12 cellular contexts compared by ENCODE assay signal in the genomic region with DNA sequence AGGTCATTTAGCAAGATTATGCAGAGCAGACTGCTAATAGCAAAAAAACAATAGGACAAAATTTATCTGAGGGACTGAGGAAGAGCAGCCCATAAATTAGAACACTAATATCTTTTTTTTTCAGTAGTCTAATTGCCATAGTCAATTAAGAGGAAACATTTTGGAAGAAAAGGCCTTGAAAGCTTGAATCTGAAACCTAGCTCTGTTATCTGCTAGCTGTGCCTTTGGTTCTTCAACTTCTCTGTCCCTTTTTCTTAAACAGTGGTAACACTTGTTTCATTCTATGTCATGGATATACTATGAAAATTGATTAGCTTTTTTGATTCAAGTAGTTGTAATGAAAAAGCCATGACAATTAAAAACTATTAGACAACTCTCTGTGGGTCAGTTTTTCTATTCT. TPM values are rescaled to one million over a fixed set of nuclear protein-coding genes. Genes with fewer than 3 reads are reported as not detected.
DNase-seq lines count a peak whose midpoint lies in the region; ATAC-seq and TF ChIP-seq lines count a peak whose summit lies in the region.
"Had no signal": no experiment of that assay in that cellular context is flagged by ENCODE, and none has a peak within 500 bp of the region (broad histone marks: within the 10 kb centered on the region; RNA-seq: fewer than 3 reads in every experiment).

No MANE protein-coding gene starts in this region.

- H2BK12ac ChIP-seq in mesenchymal stem cell (ENCODE audit: low read length in 2 of 2) = no peak overlapping the region

- no peak overlapping the region for H4K91ac ChIP-seq in mesenchymal stem cell (ENCODE audit: low read length)

- H3K9ac ChIP-seq in mesenchymal stem cell (ENCODE audit: low read length) = peak overlapping the region; percentile 99

- H3K9me3 ChIP-seq in CD4-positive, CD25-positive, alpha-beta regulatory T cell (ENCODE audit: control insufficient read depth in 2 of 2, low read length in 2 of 2) = no peaks in the 10 kb centered on the region
- H3K9me3 ChIP-seq in mesenchymal stem cell (ENCODE audit: control insufficient read depth, low read length) (no peaks in the 10 kb centered on the region), esophagus muscularis mucosa (no peaks in the 10 kb centered on the region), sigmoid colon (no peaks in the 10 kb centered on the region)
- H3K9me3 ChIP-seq: lower lobe of right lung, right atrium auricular region had no signal

- no peak for DNase-seq in CD4-positive, CD25-positive, alpha-beta regulatory T cell
- DNase-seq in HFF-Myc (ENCODE audit: extremely low read depth, low read depth) (no peak), mesenchymal stem cell (no peak), NCI-H446 treated with DMSO at 0.1 percent for 48 hours (lab: John Stamatoyannopoulos, UW) (no peak), esophagus muscularis mucosa (ENCODE audit: extremely low spot score) (no peak), sigmoid colon (no peak)
- DNase-seq: cortex of kidney, lower lobe of right lung, NCI-H1436 treated with DMSO at 0.1 percent for 48 hours had no signal

- H3K23ac ChIP-seq in mesenchymal stem cell (ENCODE audit: low read length in 2 of 2) = no peak overlapping the region

- no peak overlapping the region for H3K4ac ChIP-seq in mesenchymal stem cell (ENCODE audit: low read depth in 1 of 2, low read length in 2 of 2)

- no peak overlapping the region for H2BK5ac ChIP-seq in mesenchymal stem cell (ENCODE audit: low read depth, low read length, poor library complexity, severe bottlenecking)

- no peak overlapping the region for H2AK5ac ChIP-seq in mesenchymal stem cell (ENCODE audit: low read length, severe bottlenecking)

- no peak overlapping the region for H2BK120ac ChIP-seq in mesenchymal stem cell (ENCODE audit: low read depth, low read length)

- H3K36me3 ChIP-seq in CD4-positive, CD25-positive, alpha-beta regulatory T cell (ENCODE audit: control insufficient read depth, insufficient read depth, low read length) = no peaks in the 10 kb centered on the region
- no peaks in the 10 kb centered on the region for H3K36me3 ChIP-seq in mesenchymal stem cell (ENCODE audit: control insufficient read depth in 1 of 2, insufficient read depth in 2 of 2, low read depth in 1 of 2, low read length in 2 of 2)
- no peaks in the 10 kb centered on the region for H3K36me3 ChIP-seq in esophagus muscularis mucosa
- no peaks in the 10 kb centered on the region for H3K36me3 ChIP-seq in sigmoid colon
- H3K36me3 ChIP-seq: lower lobe of right lung, right atrium auricular region had no signal

- no peak overlapping the region for H3K18ac ChIP-seq in mesenchymal stem cell (ENCODE audit: low read depth in 1 of 2, low read length in 2 of 2)

- peaks cover 12% of the 10 kb centered on the region for H3K79me1 ChIP-seq in mesenchymal stem cell (replicated peaks; ENCODE audit: low read length, poor library complexity, severe bottlenecking)

- peaks cover 42 to 61% (median 52%) of the 10 kb centered on the region in 4 donors for H3K4me1 Mint-ChIP-seq in CD4-positive, CD25-positive, alpha-beta regulatory T cell
- peaks cover 28% of the 10 kb centered on the region for H3K4me1 Mint-ChIP-seq in activated T-helper 17 cell treated with anti-CD3 and anti-CD28 coated beads, Interleukin-2, amount 50 U/mL, for 72 hours

- ATAC-seq in CD4-positive, CD25-positive, alpha-beta regulatory T cell (ENCODE audit: low read depth in 2 of 2) = no peak
- ATAC-seq in activated T-helper 17 cell treated with anti-CD3 and anti-CD28 coated beads, Interleukin-2, amount 50 U/mL, for 72 hours (replicated peaks) = no peak
- ATAC-seq in HG03571 (IDR thresholded peaks at IDR 0.05; ENCODE audit: unreplicated experiment) = no peak
- ATAC-seq: lower lobe of right lung had no signal

- H3K14ac ChIP-seq in mesenchymal stem cell (ENCODE audit: low read length in 2 of 2) = no peak overlapping the region

- peak overlapping the region; percentile 93 to 98 (median 96) for H3K4me3 Mint-ChIP-seq in CD4-positive, CD25-positive, alpha-beta regulatory T cell
- peak overlapping the region; percentile 98 for H3K4me3 Mint-ChIP-seq in activated T-helper 17 cell treated with anti-CD3 and anti-CD28 coated beads, Interleukin-2, amount 50 U/mL, for 72 hours

- H3K4me2 ChIP-seq in mesenchymal stem cell (ENCODE audit: low read length, poor library complexity, severe bottlenecking) = no peak overlapping the region

- TF ChIP-seq CTCF in HFF-Myc (IDR thresholded peaks at IDR 0.05; ENCODE audit: low read depth, low read length, missing control alignments) (no peak), esophagus muscularis mucosa (IDR thresholded peaks at IDR 0.05) (no peak), sigmoid colon (IDR thresholded peaks at IDR 0.05) (no peak)

- H2AFZ ChIP-seq in mesenchymal stem cell (ENCODE audit: low read depth, low read length) = no peak overlapping the region

- H2BK15ac ChIP-seq in mesenchymal stem cell (ENCODE audit: low read depth, poor library complexity, severe bottlenecking) = no peak overlapping the region

- peaks cover 38% of the 10 kb centered on the region for H3K4me1 ChIP-seq in CD4-positive, CD25-positive, alpha-beta regulatory T cell (ENCODE audit: control insufficient read depth, insufficient read depth, low read length, poor library complexity, severe bottlenecking)
- H3K4me1 ChIP-seq in mesenchymal stem cell (ENCODE audit: control insufficient read depth, insufficient read depth, low read depth, low read length) (peaks cover 2% of the 10 kb centered on the region), esophagus muscularis mucosa (peaks cover 17 to 30% (median 22%) of the 10 kb centered on the region in 4 donors), sigmoid colon (peaks cover 0 to 35% (median 19%) of the 10 kb centered on the region in 4 donors)

- TF ChIP-seq POLR2A in esophagus muscularis mucosa (IDR thresholded peaks at IDR 0.05; ENCODE audit: low read depth) = no peak
- no peak for TF ChIP-seq POLR2A in sigmoid colon (IDR thresholded peaks at IDR 0.05)

- H3K36me3 Mint-ChIP-seq in CD4-positive, CD25-positive, alpha-beta regulatory T cell = peaks cover 7% of the 10 kb centered on the region
- peaks cover 20% of the 10 kb centered on the region for H3K36me3 Mint-ChIP-seq in activated T-helper 17 cell treated with anti-CD3 and anti-CD28 coated beads, Interleukin-2, amount 50 U/mL, for 72 hours (ENCODE audit: low read depth)

- peaks cover 2% of the 10 kb centered on the region for H3K27me3 ChIP-seq in CD4-positive, CD25-positive, alpha-beta regulatory T cell (ENCODE audit: control insufficient read depth, insufficient read depth, low read length)
- no peaks in the 10 kb centered on the region for H3K27me3 ChIP-seq in mesenchymal stem cell (ENCODE audit: control insufficient read depth in 1 of 2, insufficient read depth in 1 of 2, low read length in 2 of 2)
- no peaks in the 10 kb centered on the region for H3K27me3 ChIP-seq in esophagus muscularis mucosa
- H3K27me3 ChIP-seq in sigmoid colon = no peaks in the 10 kb centered on the region
- H3K27me3 ChIP-seq: right atrium auricular region had no signal

- intact Hi-C loops in esophagus muscularis mucosa (cut with DNase I) = no loop called here
- intact Hi-C loops in sigmoid colon (cut with DNase I) = loop anchor here (5.0 kb wide), 2 partner anchors 129 to 426 kb away; a partner anchor contains a TSS

- no peaks in the 10 kb centered on the region for H3K9me3 Mint-ChIP-seq in CD4-positive, CD25-positive, alpha-beta regulatory T cell
- no peaks in the 10 kb centered on the region for H3K9me3 Mint-ChIP-seq in activated T-helper 17 cell treated with anti-CD3 and anti-CD28 coated beads, Interleukin-2, amount 50 U/mL, for 72 hours

- peak overlapping the region in 2 of 3 donors; percentile 29 to 97 for H3K27ac Mint-ChIP-seq in CD4-positive, CD25-positive, alpha-beta regulatory T cell
- peak overlapping the region; percentile 97 for H3K27ac Mint-ChIP-seq in activated T-helper 17 cell treated with anti-CD3 and anti-CD28 coated beads, Interleukin-2, amount 50 U/mL, for 72 hours

- H3K27me3 Mint-ChIP-seq in CD4-positive, CD25-positive, alpha-beta regulatory T cell = no peaks in the 10 kb centered on the region
- H3K27me3 Mint-ChIP-seq in activated T-helper 17 cell treated with anti-CD3 and anti-CD28 coated beads, Interleukin-2, amount 50 U/mL, for 72 hours = no peaks in the 10 kb centered on the region

- H4K8ac ChIP-seq in mesenchymal stem cell (ENCODE audit: low read length) = no peak overlapping the region

- H3K4me3 ChIP-seq in CD4-positive, CD25-positive, alpha-beta regulatory T cell (ENCODE audit: low read depth, low read length) = peak overlapping the region; percentile 93
- H3K4me3 ChIP-seq in HFF-Myc (replicated peaks; ENCODE audit: low read depth, low read length) = peak overlapping the region; percentile 62; the same call in 1 of the 2 replicates
- peak overlapping the region in 1 of 2 experiments; percentile 97 for H3K4me3 ChIP-seq in mesenchymal stem cell (ENCODE audit: insufficient read depth in 1 of 2, low read depth in 1 of 2, low read length in 2 of 2)
- H3K4me3 ChIP-seq in esophagus muscularis mucosa = no peak overlapping the region
- H3K4me3 ChIP-seq in sigmoid colon = no peak overlapping the region

- no peak for TF ChIP-seq EP300 in esophagus muscularis mucosa (IDR thresholded peaks at IDR 0.05)
- no peak for TF ChIP-seq EP300 in sigmoid colon (IDR thresholded peaks at IDR 0.05)

- H3K27ac ChIP-seq in CD4-positive, CD25-positive, alpha-beta regulatory T cell (ENCODE audit: insufficient read depth, low read length, poor library complexity, severe bottlenecking) = no peak overlapping the region
- H3K27ac ChIP-seq in mesenchymal stem cell (ENCODE audit: low read length, poor library complexity, severe bottlenecking) = no peak overlapping the region
- H3K27ac ChIP-seq in esophagus muscularis mucosa (replicated peaks in 1 of 4) = no peak overlapping the region
- H3K27ac ChIP-seq in sigmoid colon = no peak overlapping the region
- H3K27ac ChIP-seq: lower lobe of right lung, right atrium auricular region had no signal

RNA-seq across cellular contexts. Expression of a gene that starts 1.7 kb away (rescaled TPM):
- total RNA-seq in CD4-positive, CD25-positive, alpha-beta regulatory T cell = 38.3 TPM
- polyA plus RNA-seq in CD4-positive, CD25-positive, alpha-beta regulatory T cell = 10 to 100 TPM in 3 of 4 donors, 1 to 10 TPM in 1; 9.7 to 16.2 (median 11.8) TPM
- 10 to 100 TPM; 22.6 to 42.6 TPM for total RNA-seq in activated T-helper 17 cell treated with anti-CD3 and anti-CD28 coated beads, Interleukin-2, amount 50 U/mL, for 72 hours
- 10.0 TPM for polyA plus RNA-seq in mesenchymal stem cell (2013, experiment 1 of 2)
- polyA plus RNA-seq in mesenchymal stem cell (2013, experiment 2 of 2) = 11.1 TPM
- 10 to 100 TPM in 3 of 4 donors, 1 to 10 TPM in 1; 9.5 to 16.6 (median 13.3) TPM for total RNA-seq in esophagus muscularis mucosa
- total RNA-seq in sigmoid colon = 10 to 100 TPM; 15.2 to 26.1 (median 19.8) TPM
- 10 to 100 TPM in 1 of 3 donors, 1 to 10 TPM in 2; 3.0 to 11.9 (median 4.6) TPM for polyA plus RNA-seq in sigmoid colon

RNA-seq across cellular contexts. Expression of a gene that starts 19.4 kb away (rescaled TPM):
- 1.2 TPM for total RNA-seq in CD4-positive, CD25-positive, alpha-beta regulatory T cell
- polyA plus RNA-seq in CD4-positive, CD25-positive, alpha-beta regulatory T cell = 1 to 10 TPM in 3 of 4 donors, under 1 TPM in 1; 1.00 to 4.7 (median 2.9) TPM
- total RNA-seq in activated T-helper 17 cell treated with anti-CD3 and anti-CD28 coated beads, Interleukin-2, amount 50 U/mL, for 72 hours = 1 to 10 TPM; 1.5 to 5.4 TPM
- polyA plus RNA-seq in mesenchymal stem cell (2013, experiment 1 of 2) = 0.68 TPM
- 0.70 TPM for polyA plus RNA-seq in mesenchymal stem cell (2013, experiment 2 of 2)
- total RNA-seq in esophagus muscularis mucosa (1 to 10 TPM; 1.2 to 2.0 (median 1.5) TPM), sigmoid colon (1 to 10 TPM in 2 of 4 donors, under 1 TPM in 2; 0.55 to 1.8 (median 0.92) TPM)
- polyA plus RNA-seq in sigmoid colon = 100 to 1,000 TPM; 123 to 366 (median 229) TPM

Comparison
In these comparisons a context has a peak if more than half of its experiments do, and no peak if none do; other contexts are left out.
1. H3K4me3 ChIP-seq: peak in CD4-positive, CD25-positive, alpha-beta regulatory T cell (single experiment) and HFF-Myc (single experiment); none in esophagus muscularis mucosa (0 of 4) and sigmoid colon (0 of 4).